ENCODE assay signal across 8 cellular contexts in genomic region chr9:92138960-92139540, GRCh38. TPM values are rescaled to one million over a fixed set of nuclear protein-coding genes. Genes with fewer than 3 reads are reported as not detected.
DNase-seq lines count a peak whose midpoint lies in the region; FAIRE-seq and TF ChIP-seq lines count a peak whose summit lies in the region.
"Not testable (repeated sequence)": the region's sequence is repeated elsewhere in the genome, so short reads cannot be mapped to it uniquely, and the experiment has no call there.

No MANE protein-coding gene starts in this region.

- H3K27ac Mint-ChIP-seq in HFFc6 = not testable (repeated sequence)
- peak overlapping the region; percentile 78 for H3K27ac Mint-ChIP-seq in astrocyte (ENCODE audit: unreplicated experiment)
- peak overlapping the region; percentile 66 for H3K27ac Mint-ChIP-seq in neural progenitor cell

- TF ChIP-seq POLR2A in endothelial cell of umbilical vein (IDR thresholded peaks at IDR 0.05; ENCODE audit: low read depth, low read length) = not testable (repeated sequence)

- H3K79me2 ChIP-seq in astrocyte (ENCODE audit: insufficient read depth, low read length); endothelial cell of umbilical vein (ENCODE audit: control insufficient read depth, insufficient read depth, low read length); neural progenitor cell (ENCODE audit: low read depth): not testable (repeated sequence)

- not testable (repeated sequence) for H3K9me1 ChIP-seq in endothelial cell of umbilical vein (replicated peaks; ENCODE audit: control insufficient read depth, extremely low read depth, insufficient read depth, low read length)

- H3K27ac ChIP-seq in astrocyte (ENCODE audit: low read depth, low read length); endothelial cell of umbilical vein (ENCODE audit: insufficient read depth, low read depth, low read length); neural progenitor cell: not testable (repeated sequence)

- not testable (repeated sequence) for H3K27me3 Mint-ChIP-seq in HFFc6 (ENCODE audit: insufficient read depth)
- H3K27me3 Mint-ChIP-seq in astrocyte (ENCODE audit: low read depth, unreplicated experiment) = peaks cover 26% of the 10 kb centered on the region
- peaks cover 30% of the 10 kb centered on the region for H3K27me3 Mint-ChIP-seq in neural progenitor cell (ENCODE audit: insufficient read depth, low read depth)

- H3K4me3 Mint-ChIP-seq in HFFc6; astrocyte (ENCODE audit: unreplicated experiment): not testable (repeated sequence)
- peak overlapping the region; percentile 33 for H3K4me3 Mint-ChIP-seq in neural progenitor cell

- H3K4me1 ChIP-seq in astrocyte (ENCODE audit: insufficient read depth, low read length) (peaks cover 20% of the 10 kb centered on the region), endothelial cell of umbilical vein (ENCODE audit: control insufficient read depth, extremely low read depth, insufficient read depth, low read length) (peaks cover 10% of the 10 kb centered on the region)
- not testable (repeated sequence) for H3K4me1 ChIP-seq in neural progenitor cell

- peaks cover 36% of the 10 kb centered on the region for H3K4me1 Mint-ChIP-seq in HFFc6 (ENCODE audit: low read depth)
- H3K4me1 Mint-ChIP-seq in astrocyte (ENCODE audit: low read depth, unreplicated experiment) = peaks cover 13% of the 10 kb centered on the region
- H3K4me1 Mint-ChIP-seq in neural progenitor cell = peaks cover 12% of the 10 kb centered on the region

- POLR2A ChIA-PET in endothelial cell of umbilical vein (lab: Charles Lee) = not testable (repeated sequence)

- not testable (repeated sequence) for H3K9me3 ChIP-seq in astrocyte (ENCODE audit: insufficient read depth, low read depth, low read length); endothelial cell of umbilical vein (replicated peaks; ENCODE audit: control insufficient read depth, insufficient read depth, low read length); neural progenitor cell (ENCODE audit: low read depth)

- TF ChIP-seq CTCF in HFFc6 (IDR thresholded peaks at IDR 0.05) (peak; percentile 71), astrocyte (IDR thresholded peaks at IDR 0.05; ENCODE audit: insufficient read depth, low read depth, low read length) (peak; percentile 31), endothelial cell of umbilical vein (IDR thresholded peaks at IDR 0.05; ENCODE audit: extremely low read depth in 1 of 2, insufficient read depth in 1 of 2, low read depth in 1 of 2, low read length in 2 of 2) (peak in 1 of 2 donors; percentile 25), neural progenitor cell (IDR thresholded peaks at IDR 0.05) (peak; percentile 18)

- not testable (repeated sequence) for H4K20me1 ChIP-seq in astrocyte (ENCODE audit: insufficient read depth, low read length); endothelial cell of umbilical vein (replicated peaks; ENCODE audit: control insufficient read depth, extremely low read depth, insufficient read depth, low read length); neural progenitor cell (ENCODE audit: low read depth)

- FAIRE-seq in astrocyte (lab: Jason Lieb, UNC) = not testable (repeated sequence)
- peak; percentile 74 for FAIRE-seq in endothelial cell of umbilical vein (lab: Jason Lieb, UNC)

- H3K4me3 ChIP-seq in astrocyte (ENCODE audit: insufficient read depth, low read depth, low read length); endothelial cell of umbilical vein (replicated peaks in 1 of 3; ENCODE audit: insufficient read depth in 1 of 3, low read depth in 1 of 3, low read length in 3 of 3); neural progenitor cell: not testable (repeated sequence)

- H2AFZ ChIP-seq in astrocyte (ENCODE audit: low read depth, low read length); endothelial cell of umbilical vein (ENCODE audit: low read depth, low read length); neural progenitor cell (replicated peaks): not testable (repeated sequence)

- H3K9me3 Mint-ChIP-seq in HFFc6; astrocyte (ENCODE audit: unreplicated experiment); neural progenitor cell: not testable (repeated sequence)

- H3K4me2 ChIP-seq in astrocyte (ENCODE audit: low read length); endothelial cell of umbilical vein (ENCODE audit: insufficient read depth, low read length); neural progenitor cell: not testable (repeated sequence)

- DNase-seq in A172 (ENCODE audit: low spot score) = peak; percentile 43
- peak; percentile 21 for DNase-seq in DMS 273 (lab: John Stamatoyannopoulos, UW; ENCODE audit: unreplicated experiment)
- DNase-seq in HFFc6 = peak; percentile 62
- peak; percentile 45 for DNase-seq in RKO (ENCODE audit: low spot score)
- peak; percentile 45 for DNase-seq in astrocyte (ENCODE audit: low read depth)
- DNase-seq in endothelial cell of umbilical vein (ENCODE audit: low read depth, low spot score) = not testable (repeated sequence)
- DNase-seq in islet precursor cell = peak; percentile 86
- peak; percentile 13 for DNase-seq in neural progenitor cell (ENCODE audit: low spot score)

- H3K36me3 ChIP-seq in astrocyte (ENCODE audit: insufficient read depth, low read length); endothelial cell of umbilical vein (ENCODE audit: control insufficient read depth in 2 of 2, extremely low read depth in 1 of 2, insufficient read depth in 2 of 2, low read length in 2 of 2); neural progenitor cell: not testable (repeated sequence)

- intact Hi-C loops in endothelial cell of umbilical vein (cut with micrococcal nuclease) = loop anchor here (1.0 to 5.0 kb wide), 3 partner anchors 154 to 653 kb away; partner anchors contain the start of gene IARS1

- not testable (repeated sequence) for H3K27me3 ChIP-seq in astrocyte (ENCODE audit: insufficient read depth, low read length); endothelial cell of umbilical vein (ENCODE audit: control insufficient read depth in 2 of 2, insufficient read depth in 2 of 2, low read length in 2 of 2)
- H3K27me3 ChIP-seq in neural progenitor cell = peaks cover 38% of the 10 kb centered on the region

- dilution Hi-C loops in endothelial cell of umbilical vein (cut with MboI; ENCODE audit: extremely low pct_ligation_motif_present, low sequenced_read_pairs) = not testable (repeated sequence)

- H3F3A ChIP-seq in neural progenitor cell (ENCODE audit: low read depth) = not testable (repeated sequence)

- not testable (repeated sequence) for BruUV-seq in endothelial cell of umbilical vein (replicated peaks; lab: Mats Ljungman, UMichigan)

- H3K9ac ChIP-seq in astrocyte (ENCODE audit: low read length) = peak overlapping the region; percentile 38
- not testable (repeated sequence) for H3K9ac ChIP-seq in endothelial cell of umbilical vein (replicated peaks; ENCODE audit: extremely low read depth, insufficient read depth, low read length); neural progenitor cell

- CTCF ChIA-PET in endothelial cell of umbilical vein (lab: Charles Lee) = interaction anchor here (1.0 to 9.0 kb wide), 26 partner anchors 8 to 496 kb away, joined by 3 to 239 read pairs (median 14); partner anchors contain the start of genes CENPP and NOL8

- not testable (repeated sequence) for H3K36me3 Mint-ChIP-seq in HFFc6 (ENCODE audit: low read depth); astrocyte (ENCODE audit: low read depth, unreplicated experiment); neural progenitor cell

RNA-seq across cellular contexts. Expression of gene SPTLC1, which starts 23.8 kb away (rescaled TPM):
- total RNA-seq in A172 (2014; rRNA removed; shearing (Covaris generic)) = 152 and 175 TPM in 2 replicates
- total RNA-seq in HFFc6 (2021; fragmentation: NEBNext Ultra II Directional; extraction: Animal tissue kit (Norgen Biotek cat#: 25700)) = 10 to 100 TPM; 56.2 to 67.2 (median 63.5) TPM
- total RNA-seq in astrocyte (75.9 and 82.0 TPM in 2 replicates), endothelial cell of umbilical vein (64.6 and 68.5 TPM in 2 replicates), neural progenitor cell (ENCODE audit: low replicate concordance) (86.3 and 119 TPM in 2 replicates)
- 29.2 and 35.9 TPM in 2 replicates for polyA plus RNA-seq in endothelial cell of umbilical vein
- 42.9 and 43.1 TPM in 2 replicates for polyA plus RNA-seq in endothelial cell of umbilical vein (2011; cell fraction: cytosol; rRNA removed)
- 52.1 and 62.9 TPM in 2 replicates for polyA plus RNA-seq in endothelial cell of umbilical vein (2011; cell fraction: nucleus; rRNA removed)
- 61.1 and 73.3 TPM in 2 replicates for polyA plus RNA-seq in endothelial cell of umbilical vein (2012)
- polyA minus RNA-seq in endothelial cell of umbilical vein = 74.6 and 96.0 TPM in 2 replicates
- polyA minus RNA-seq in endothelial cell of umbilical vein (2011; cell fraction: cytosol; rRNA and poly(A)+ RNA removed) = 24.8 TPM
- 60.0 and 80.1 TPM in 2 replicates for polyA minus RNA-seq in endothelial cell of umbilical vein (2011; cell fraction: nucleus; rRNA and poly(A)+ RNA removed)
